In the genomic region with DNA sequence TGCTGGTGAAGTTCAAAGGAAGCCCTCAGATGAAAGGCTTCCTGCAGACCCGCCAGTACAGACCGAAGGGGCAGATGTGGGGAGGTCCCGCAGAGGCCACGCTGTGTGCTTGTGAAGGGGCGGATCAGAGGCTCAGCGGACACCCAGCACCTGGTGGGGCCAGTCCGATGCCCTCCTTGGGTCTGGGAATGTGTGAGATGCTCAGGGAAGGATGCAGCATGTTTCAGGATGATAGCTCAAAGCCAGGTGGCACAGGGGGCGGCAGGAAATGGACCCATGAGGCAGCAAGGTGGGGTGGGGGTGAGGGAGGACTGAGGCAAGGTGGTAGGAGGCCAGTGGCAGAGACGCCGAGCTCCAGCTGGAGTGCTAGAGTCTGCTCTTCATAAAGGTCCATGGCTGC, we compare ENCODE assay signal across 22 cellular contexts. TPM values are rescaled to one million over a fixed set of nuclear protein-coding genes. Genes with fewer than 3 reads are reported as not detected.
"Had no signal": no experiment of that assay in that cellular context is flagged by ENCODE, and none has a peak within 500 bp of the region (broad histone marks: within the 10 kb centered on the region; RNA-seq: fewer than 3 reads in every experiment).

No MANE protein-coding gene starts in this region.

- H3K79me2 ChIP-seq: hepatocyte had no signal

- H3K4me1 ChIP-seq: left lung had no signal

- H3K9me3 Mint-ChIP-seq: activated CD4-positive, alpha-beta memory T cell treated with anti-CD3 and anti-CD28 coated beads, Interleukin-2, amount 10 ng/mL, durations not matched to agents 7 days and 5 days; activated CD4-positive, alpha-beta T cell treated with anti-CD3 and anti-CD28 coated beads, Interleukin-2, amount 10 ng/mL, durations not matched to agents 24 days and 14 days; activated naive CD4-positive, alpha-beta T cell treated with anti-CD3 and anti-CD28 coated beads, Interleukin-2, amount 10 ng/mL, durations not matched to agents 7 days and 5 days; immature natural killer cell; stimulated activated naive CD8-positive, alpha-beta T cell treated with anti-CD3 and anti-CD28 coated beads, Interleukin-15, Interleukin-2, amounts not matched to agents 100 ng/mL and 50 ng/mL, for 24 hours; T-helper 2 cell treated with Interferon-gamma antibody and Interleukin-4, amounts not matched to agents 5 μg/mL and 100 μg/mL, for 36 hours had no signal

- H3K36me3 Mint-ChIP-seq: activated naive CD4-positive, alpha-beta T cell treated with anti-CD3 and anti-CD28 coated beads, Interleukin-2, amount 10 ng/mL, durations not matched to agents 7 days and 5 days; immature natural killer cell had no signal

- ATAC-seq: activated CD4-positive, CD25-positive, alpha-beta regulatory T cell treated with anti-CD3 and anti-CD28 coated beads, Interleukin-2, amount 50 U/mL, for 24 hours had no signal

- H3K36me3 ChIP-seq: left lung, tibial artery had no signal

- H3K27ac Mint-ChIP-seq: activated CD4-positive, alpha-beta memory T cell treated with anti-CD3 and anti-CD28 coated beads, Interleukin-2, amount 10 ng/mL, durations not matched to agents 7 days and 5 days; activated CD4-positive, alpha-beta T cell treated with anti-CD3 and anti-CD28 coated beads, Interleukin-2, amount 10 ng/mL, durations not matched to agents 24 days and 14 days; activated naive CD4-positive, alpha-beta T cell treated with anti-CD3 and anti-CD28 coated beads, Interleukin-2, amount 10 ng/mL, durations not matched to agents 7 days and 5 days; brain; immature natural killer cell; nephron progenitor cell; stimulated activated naive CD8-positive, alpha-beta T cell treated with anti-CD3 and anti-CD28 coated beads, Interleukin-15, Interleukin-2, amounts not matched to agents 100 ng/mL and 50 ng/mL, for 24 hours; T-helper 2 cell treated with Interferon-gamma antibody and Interleukin-4, amounts not matched to agents 5 μg/mL and 100 μg/mL, for 36 hours had no signal

- H3K4me1 Mint-ChIP-seq: activated CD4-positive, alpha-beta memory T cell treated with anti-CD3 and anti-CD28 coated beads, Interleukin-2, amount 10 ng/mL, durations not matched to agents 7 days and 5 days; activated CD4-positive, alpha-beta T cell treated with anti-CD3 and anti-CD28 coated beads, Interleukin-2, amount 10 ng/mL, durations not matched to agents 24 days and 14 days; activated naive CD4-positive, alpha-beta T cell treated with anti-CD3 and anti-CD28 coated beads, Interleukin-2, amount 10 ng/mL, durations not matched to agents 7 days and 5 days; immature natural killer cell had no signal

- H3K4me2 ChIP-seq: hepatocyte had no signal

- H2AFZ ChIP-seq: hepatocyte had no signal

- DNase-seq: activated CD4-positive, alpha-beta memory T cell treated with anti-CD3 and anti-CD28 coated beads, Interleukin-2, amount 10 ng/mL, durations not matched to agents 7 days and 5 days; activated CD4-positive, alpha-beta T cell treated with anti-CD3 and anti-CD28 coated beads, Interleukin-2, amount 10 ng/mL, durations not matched to agents 24 days and 14 days; activated naive CD4-positive, alpha-beta T cell treated with anti-CD3 and anti-CD28 coated beads, Interleukin-2, amount 10 ng/mL, durations not matched to agents 7 days and 5 days; activated T-cell treated with anti-CD3 and anti-CD28 coated beads for 4 hours; aorta; caudate nucleus; dermis blood vessel endothelial cell; effector CD8-positive, alpha-beta T cell; glutamatergic neuron; immature natural killer cell; left lung; midbrain; nephron progenitor cell; stimulated activated CD4-positive, alpha-beta T cell treated with anti-CD3 and anti-CD28 coated beads, Interleukin-12 subunit alpha, Interleukin-12 subunit beta, amount 100 ng/mL, for 4 hours; substantia nigra; tibial artery had no signal

- H3K4me3 ChIP-seq: hepatocyte, left lung, tibial artery had no signal

- H3K4me3 Mint-ChIP-seq: activated CD4-positive, alpha-beta memory T cell treated with anti-CD3 and anti-CD28 coated beads, Interleukin-2, amount 10 ng/mL, durations not matched to agents 7 days and 5 days; activated CD4-positive, alpha-beta T cell treated with anti-CD3 and anti-CD28 coated beads, Interleukin-2, amount 10 ng/mL, durations not matched to agents 24 days and 14 days; activated naive CD4-positive, alpha-beta T cell treated with anti-CD3 and anti-CD28 coated beads, Interleukin-2, amount 10 ng/mL, durations not matched to agents 7 days and 5 days; brain; immature natural killer cell; nephron progenitor cell; stimulated activated naive CD8-positive, alpha-beta T cell treated with anti-CD3 and anti-CD28 coated beads, Interleukin-15, Interleukin-2, amounts not matched to agents 100 ng/mL and 50 ng/mL, for 24 hours; T-helper 2 cell treated with Interferon-gamma antibody and Interleukin-4, amounts not matched to agents 5 μg/mL and 100 μg/mL, for 36 hours had no signal

- H3K27me3 ChIP-seq: hepatocyte had no signal

- H3K9me3 ChIP-seq: left lung, tibial artery had no signal

- H3K27ac ChIP-seq: left lung, VCaP had no signal

RNA-seq across cellular contexts. Expression of gene HSPA12A, which starts 27.9 kb away (rescaled TPM):
- total RNA-seq: activated CD4-positive, alpha-beta T cell treated with anti-CD3 and anti-CD28 coated beads, Interleukin-2, amount 10 ng/mL, durations not matched to agents 24 days and 14 days had no signal
